ENCODE assay signal across 9 cellular contexts in the genomic region with DNA sequence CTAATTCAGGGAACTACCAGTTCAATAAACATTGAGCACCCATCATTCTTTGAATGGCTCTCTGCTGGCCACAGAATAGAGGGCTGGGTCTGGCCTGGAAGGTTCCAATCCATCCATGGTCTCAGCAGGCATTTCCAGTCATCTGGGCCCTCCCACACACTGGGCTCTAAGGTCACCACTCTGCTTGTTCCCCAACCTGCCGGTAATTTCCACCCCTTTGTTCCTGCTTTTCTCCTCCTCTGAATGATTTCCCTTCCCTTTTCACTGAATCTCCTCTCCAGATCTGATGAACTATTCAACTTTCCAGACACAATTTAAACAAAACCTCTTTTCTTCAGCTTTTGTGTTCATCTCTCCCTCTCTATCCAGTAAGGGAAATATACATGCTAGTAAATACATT. TPM values are rescaled to one million over a fixed set of nuclear protein-coding genes. Genes with fewer than 3 reads are reported as not detected.
A peak's percentile ranks its signal among the peaks of the same experiment; 100 is the strongest.
DNase-seq lines count a peak whose midpoint lies in the region; ATAC-seq and TF ChIP-seq lines count a peak whose summit lies in the region.
"Had no signal": no experiment of that assay in that cellular context is flagged by ENCODE, and none has a peak within 500 bp of the region (broad histone marks: within the 10 kb centered on the region; RNA-seq: fewer than 3 reads in every experiment).

No MANE protein-coding gene starts in this region.

- no peaks in the 10 kb centered on the region for H3K27me3 ChIP-seq in CD4-positive, alpha-beta T cell (ENCODE audit: control insufficient read depth, insufficient read depth, low read length)
- H3K27me3 ChIP-seq in mucosa of rectum (ENCODE audit: control insufficient read depth in 2 of 2, insufficient read depth in 2 of 2, low read length in 2 of 2): no peaks in the 10 kb centered on the region

- H3K36me3 Mint-ChIP-seq in CD4-positive, alpha-beta T cell (ENCODE audit: low read depth): peaks cover 15% of the 10 kb centered on the region
- peaks cover 37% of the 10 kb centered on the region for H3K36me3 Mint-ChIP-seq in activated CD8-positive, alpha-beta T cell treated with anti-CD3 and anti-CD28 coated beads, Interleukin-2, amount 10 ng/mL, durations not matched to agents 7 days and 5 days (ENCODE audit: low read depth)

- no peak for ATAC-seq in CD4-positive, alpha-beta T cell (ENCODE audit: poor library complexity)
- ATAC-seq in activated CD8-positive, alpha-beta T cell treated with anti-CD3 and anti-CD28 coated beads, Interleukin-2, amount 10 ng/mL, durations not matched to agents 7 days and 5 days: no peak
- ATAC-seq in GM18519 (IDR thresholded peaks at IDR 0.05; ENCODE audit: low FRiP score, unreplicated experiment) (no peak), GM19395 (IDR thresholded peaks at IDR 0.05; ENCODE audit: unreplicated experiment) (no peak)

- H3K4me1 ChIP-seq in mucosa of rectum (ENCODE audit: control insufficient read depth in 2 of 2, insufficient read depth in 2 of 2, low read length in 2 of 2): peaks cover 21 to 24% of the 10 kb centered on the region in 2 donors

- peaks cover 86% of the 10 kb centered on the region for H3K4me1 Mint-ChIP-seq in CD4-positive, alpha-beta T cell (ENCODE audit: low read depth)
- H3K4me1 Mint-ChIP-seq in activated CD8-positive, alpha-beta T cell treated with anti-CD3 and anti-CD28 coated beads, Interleukin-2, amount 10 ng/mL, durations not matched to agents 7 days and 5 days (ENCODE audit: low read depth): peaks cover 69% of the 10 kb centered on the region

- no peak overlapping the region for H3K9ac ChIP-seq in mucosa of rectum (ENCODE audit: low read depth in 1 of 2, low read length in 2 of 2)

- peak overlapping the region; percentile 58 for H3K4me3 Mint-ChIP-seq in CD4-positive, alpha-beta T cell
- H3K4me3 Mint-ChIP-seq in activated CD8-positive, alpha-beta T cell treated with anti-CD3 and anti-CD28 coated beads, Interleukin-2, amount 10 ng/mL, durations not matched to agents 7 days and 5 days: peak overlapping the region; percentile 24

- H3K9me3 ChIP-seq in CD4-positive, alpha-beta T cell (ENCODE audit: control insufficient read depth, low read length): no peaks in the 10 kb centered on the region
- no peaks in the 10 kb centered on the region for H3K9me3 ChIP-seq in mucosa of rectum (ENCODE audit: control insufficient read depth in 2 of 2, low read length in 2 of 2)

- no peaks in the 10 kb centered on the region for H3K27me3 Mint-ChIP-seq in CD4-positive, alpha-beta T cell
- H3K27me3 Mint-ChIP-seq in activated CD8-positive, alpha-beta T cell treated with anti-CD3 and anti-CD28 coated beads, Interleukin-2, amount 10 ng/mL, durations not matched to agents 7 days and 5 days (ENCODE audit: low read depth): no peaks in the 10 kb centered on the region

- H3K27ac ChIP-seq in CD4-positive, alpha-beta T cell (ENCODE audit: low read depth, low read length): no peak overlapping the region
- no peak overlapping the region for H3K27ac ChIP-seq in mucosa of rectum (ENCODE audit: low read depth in 2 of 2, low read length in 2 of 2)

- no peaks in the 10 kb centered on the region for H3K36me3 ChIP-seq in mucosa of rectum (ENCODE audit: control insufficient read depth in 2 of 2, insufficient read depth in 2 of 2, low read length in 2 of 2)

- POLR2A ChIA-PET in CD4-positive, alpha-beta T cell (lab: Charles Lee): no interaction called here
- POLR2A ChIA-PET in activated CD8-positive, alpha-beta T cell treated with anti-CD3 and anti-CD28 coated beads, Interleukin-2, amount 10 ng/mL, durations not matched to agents 7 days and 5 days (lab: Charles Lee): no interaction called here

- H3K27ac Mint-ChIP-seq in CD4-positive, alpha-beta T cell: no peak overlapping the region
- no peak overlapping the region for H3K27ac Mint-ChIP-seq in activated CD8-positive, alpha-beta T cell treated with anti-CD3 and anti-CD28 coated beads, Interleukin-2, amount 10 ng/mL, durations not matched to agents 7 days and 5 days

- no peak for TF ChIP-seq CTCF in CD4-positive, alpha-beta T cell (IDR thresholded peaks at IDR 0.05)
- TF ChIP-seq CTCF in HFF-Myc (IDR thresholded peaks at IDR 0.05; ENCODE audit: low read depth, low read length, missing control alignments): no peak

- CTCF ChIA-PET in CD4-positive, alpha-beta T cell (lab: Charles Lee): no interaction called here
- CTCF ChIA-PET in activated CD8-positive, alpha-beta T cell treated with anti-CD3 and anti-CD28 coated beads, Interleukin-2, amount 10 ng/mL, durations not matched to agents 7 days and 5 days (lab: Charles Lee): interaction anchor here (0.6 to 0.9 kb wide), 3 partner anchors 84 to 228 kb away, joined by 3 to 4 read pairs (median 3); no protein-coding TSS in a partner anchor

- no peaks in the 10 kb centered on the region for H3K9me3 Mint-ChIP-seq in CD4-positive, alpha-beta T cell
- no peaks in the 10 kb centered on the region for H3K9me3 Mint-ChIP-seq in activated CD8-positive, alpha-beta T cell treated with anti-CD3 and anti-CD28 coated beads, Interleukin-2, amount 10 ng/mL, durations not matched to agents 7 days and 5 days (ENCODE audit: insufficient read depth)

- peak overlapping the region; percentile 91 for H3K4me3 ChIP-seq in HFF-Myc (replicated peaks; ENCODE audit: low read depth, low read length)
- H3K4me3 ChIP-seq in mucosa of rectum (ENCODE audit: low read length in 2 of 2): peak overlapping the region; percentile 5 to 14

- no peak for DNase-seq in CD4-positive, alpha-beta T cell
- DNase-seq in HFF-Myc (ENCODE audit: extremely low read depth, low read depth): no peak
- no peak for DNase-seq in activated CD8-positive, alpha-beta T cell treated with anti-CD3 and anti-CD28 coated beads, Interleukin-2, amount 10 ng/mL, durations not matched to agents 7 days and 5 days
- no peak for DNase-seq in germinal center (ENCODE audit: low spot score)
- DNase-seq in stimulated activated CD4-positive, alpha-beta T cell treated with anti-CD3 and anti-CD28 coated beads, Interleukin-2, amount 100 ng/mL, for 48 hours: no peak
- DNase-seq: RPMI8226 had no signal

- intact Hi-C loops in CD4-positive, alpha-beta T cell (cut with DNase I, micrococcal nuclease): loop anchor here (5.0 kb wide), 3 partner anchors 226 to 1294 kb away; a partner anchor contains a TSS

RNA-seq across cellular contexts. Expression of a gene that starts 2.6 kb away (rescaled TPM):
- total RNA-seq in CD4-positive, alpha-beta T cell: 10 to 100 TPM; 15.1 to 17.2 TPM
- total RNA-seq in activated CD8-positive, alpha-beta T cell treated with anti-CD3 and anti-CD28 coated beads, Interleukin-2, amount 10 ng/mL, durations not matched to agents 7 days and 5 days: 10 to 100 TPM; 59.7 to 62.3 TPM

RNA-seq across cellular contexts. Expression of a gene that starts 3.0 kb away (rescaled TPM):
- 1 to 10 TPM; 3.3 to 5.1 TPM for total RNA-seq in CD4-positive, alpha-beta T cell
- total RNA-seq in activated CD8-positive, alpha-beta T cell treated with anti-CD3 and anti-CD28 coated beads, Interleukin-2, amount 10 ng/mL, durations not matched to agents 7 days and 5 days: 10 to 100 TPM; 14.3 to 14.5 TPM
